In genomic region chrX:31717474-31717873, GRCh38 we compare ENCODE assay signal across 29 cellular contexts.
"Had no signal": no experiment of that assay in that cellular context is flagged by ENCODE, and none has a peak within 500 bp of the region (broad histone marks: within the 10 kb centered on the region; RNA-seq: fewer than 3 reads in every experiment).

No MANE protein-coding gene starts in this region.

- H3K27me3 ChIP-seq: body of pancreas, esophagus squamous epithelium, gastroesophageal sphincter had no signal

- DNase-seq: activated B cell treated with CpG ODN at 0.5 μM for 24 hours; activated CD4-positive, alpha-beta T cell treated with anti-CD3 and anti-CD28 coated beads for 48 hours; activated CD4-positive, alpha-beta T cell treated with anti-CD3 and anti-CD28 coated beads, Interleukin-2, amount 50 U/mL, for 1 hour; activated CD4-positive, alpha-beta T cell treated with anti-CD3 and anti-CD28 coated beads, Interleukin-2, amount 50 U/mL, for 48 hours; activated CD8-positive, alpha-beta memory T cell treated with anti-CD3 and anti-CD28 coated beads for 24 hours; activated CD8-positive, alpha-beta T cell treated with anti-CD3 and anti-CD28 coated beads for 36 hours; activated effector memory CD4-positive, alpha-beta T cell treated with Interleukin-2 at 50 U/mL for 16 hours; activated gamma-delta T cell treated with Interleukin-2 at 50 U/mL for 16 hours; activated naive CD4-positive, alpha-beta T cell treated with anti-CD3 and anti-CD28 coated beads, Interleukin-2, amount 50 U/mL, for 16 hours; activated naive CD4-positive, alpha-beta T cell treated with Interleukin-2 at 50 U/mL for 16 hours; activated T-cell treated with anti-CD3 and anti-CD28 coated beads, Interleukin-2, amount 50 U/mL, for 4 hours; amniotic stem cell; body of pancreas; caudate nucleus; cortex of kidney; dermis blood vessel endothelial cell; effector CD4-positive, alpha-beta T cell; esophagus squamous epithelium; foreskin melanocyte; head of caudate nucleus; hippocampal formation; T1000; WERI-Rb-1 had no signal

- H3K4me3 ChIP-seq: body of pancreas, esophagus squamous epithelium, gastroesophageal sphincter had no signal

- FAIRE-seq: endometrium, endothelial cell of umbilical vein had no signal

- H3K36me3 ChIP-seq: esophagus squamous epithelium, gastroesophageal sphincter, WERI-Rb-1 had no signal

- H3K27ac ChIP-seq: body of pancreas, epithelial cell of prostate, esophagus squamous epithelium, gastroesophageal sphincter, WERI-Rb-1 had no signal

- H3K9me3 ChIP-seq: body of pancreas, esophagus squamous epithelium, gastroesophageal sphincter had no signal

- ATAC-seq: activated CD4-positive, CD25-positive, alpha-beta regulatory T cell treated with anti-CD3 and anti-CD28 coated beads, Interleukin-2, amount 50 U/mL, for 24 hours; activated CD8-positive, alpha-beta T cell treated with anti-CD3 and anti-CD28 coated beads for 36 hours; activated T-cell treated with anti-CD3 and anti-CD28 coated beads, Interleukin-2, amount 50 U/mL, for 4 hours; activated T-helper 17 cell treated with anti-CD3 and anti-CD28 coated beads, Interleukin-2, amount 50 U/mL, for 72 hours; body of pancreas; gastroesophageal sphincter had no signal

- H3K4me1 ChIP-seq: body of pancreas, esophagus squamous epithelium, gastroesophageal sphincter had no signal
